9 cellular contexts compared by ENCODE assay signal in the genomic region with DNA sequence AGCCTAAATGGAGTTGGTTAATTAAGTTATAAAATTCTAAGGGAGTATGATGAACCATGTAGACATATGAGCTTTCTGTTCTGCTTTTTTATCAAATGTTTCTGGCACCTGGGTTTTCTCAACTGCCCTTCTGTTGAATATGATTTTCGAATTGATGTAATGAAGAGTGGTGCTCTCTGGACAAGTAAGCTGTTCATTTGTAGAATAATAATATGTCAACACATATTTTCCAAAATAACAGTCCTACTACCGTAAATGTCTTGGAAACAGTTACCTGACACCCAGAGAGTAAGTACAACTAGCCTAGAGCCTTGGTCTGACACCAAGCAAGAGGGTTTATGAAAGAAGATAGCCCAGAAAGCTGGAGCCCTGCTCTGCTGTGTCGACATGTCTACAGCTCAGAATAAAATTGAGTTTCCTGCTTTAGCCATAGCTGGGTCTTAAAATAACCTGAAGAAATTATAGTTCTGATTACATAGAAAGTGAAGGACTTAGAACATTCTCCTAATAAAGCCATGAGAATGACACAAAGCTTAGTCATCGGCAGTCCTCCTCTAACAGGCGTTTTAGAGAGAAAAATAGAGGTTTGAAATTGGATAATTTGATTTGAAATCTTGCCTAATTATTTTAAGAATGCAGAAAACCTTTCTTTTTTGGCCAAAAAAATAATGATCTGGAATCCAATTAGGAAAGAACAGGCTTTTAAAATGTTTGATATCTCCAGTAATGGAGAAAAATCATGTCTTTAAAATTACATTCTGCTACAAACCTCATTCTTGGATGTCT. TPM values are rescaled to one million over a fixed set of nuclear protein-coding genes. Genes with fewer than 3 reads are reported as not detected.
DNase-seq lines count a peak whose midpoint lies in the region; ATAC-seq and TF ChIP-seq lines count a peak whose summit lies in the region.
"Had no signal": no experiment of that assay in that cellular context is flagged by ENCODE, and none has a peak within 500 bp of the region (broad histone marks: within the 10 kb centered on the region; RNA-seq: fewer than 3 reads in every experiment).

No MANE protein-coding gene starts in this region.

- POLR2A ChIA-PET in PC-3 (lab: Charles Lee; ENCODE audit: unreplicated experiment) = interaction anchor here (0.7 to 1.3 kb wide), 2 partner anchors 12 to 130 kb away, joined by 4 to 8 read pairs; no protein-coding TSS in a partner anchor

- intact Hi-C loops in PC-3 (cut with micrococcal nuclease) = no loop called here

- no peaks in the 10 kb centered on the region for H3K79me2 ChIP-seq in PC-3 (ENCODE audit: low read length)

- H3K9me2 ChIP-seq in PC-3 (replicated peaks; ENCODE audit: low read length) = no peaks in the 10 kb centered on the region

- H3K9me3 ChIP-seq in PC-3 (ENCODE audit: low read length) = no peaks in the 10 kb centered on the region

- no peaks in the 10 kb centered on the region for H3K4me1 Mint-ChIP-seq in activated T-cell treated with anti-CD3 and anti-CD28 coated beads, Interleukin-2, amount 50 U/mL, for 4 hours (ENCODE audit: low read depth)

- in situ Hi-C loops in KBM-7 (cut with MboI; ENCODE audit: low pct_unique_long_range_greater_than_20kb, low sequenced_read_pairs) = no loop called here

- H3K4me3 ChIP-seq in PC-3 (ENCODE audit: low read length) = 0 out of 2 replicates have a peak overlapping the region, but pooled peaks have one; percentile 0

- H3K9me3 Mint-ChIP-seq in activated T-cell treated with anti-CD3 and anti-CD28 coated beads, Interleukin-2, amount 50 U/mL, for 4 hours = peaks cover 3% of the 10 kb centered on the region

- no peaks in the 10 kb centered on the region for H3K27me3 Mint-ChIP-seq in activated T-cell treated with anti-CD3 and anti-CD28 coated beads, Interleukin-2, amount 50 U/mL, for 4 hours (ENCODE audit: low read depth)

- 0 out of 2 replicates have a peak overlapping the region, but pooled peaks have one; percentile 8 for H2AFZ ChIP-seq in PC-3 (ENCODE audit: low read length)

- no peaks in the 10 kb centered on the region for H3F3A ChIP-seq in PC-3 (ENCODE audit: low read length, unreplicated experiment)

- peak; percentile 68 for DNase-seq in PC-3
- peak; percentile 66 for DNase-seq in myocyte (ENCODE audit: low read depth)
- DNase-seq in activated T-cell treated with anti-CD3 and anti-CD28 coated beads, Interleukin-2, amount 50 U/mL, for 4 hours = no peak
- no peak for DNase-seq in stimulated activated CD4-positive, alpha-beta T cell treated with anti-CD3 and anti-CD28 coated beads, Interleukin-2, amount 100 ng/mL, for 48 hours
- DNase-seq in activated T-cell treated with anti-CD3 and anti-CD28 coated beads, Interleukin-2, amount 50 U/mL, for 1 hour = no peak
- no peak for DNase-seq in KBM-7

- H3K36me3 ChIP-seq in PC-3 (ENCODE audit: low read depth, low read length) = no peaks in the 10 kb centered on the region

- H3K27ac ChIP-seq in PC-3 (ENCODE audit: low read length) = 0 out of 2 replicates have a peak overlapping the region, but pooled peaks have one; percentile 2
- H3K27ac ChIP-seq: VCaP had no signal

- BruUV-seq in PC-3 (replicated peaks; lab: Mats Ljungman, UMichigan) = no TSS peak

- H3K4me3 Mint-ChIP-seq in activated T-cell treated with anti-CD3 and anti-CD28 coated beads, Interleukin-2, amount 50 U/mL, for 4 hours = no peak overlapping the region

- no peaks in the 10 kb centered on the region for H3K36me3 Mint-ChIP-seq in activated T-cell treated with anti-CD3 and anti-CD28 coated beads, Interleukin-2, amount 50 U/mL, for 4 hours (ENCODE audit: insufficient read depth)

- ATAC-seq in GM18520 (IDR thresholded peaks at IDR 0.05; ENCODE audit: unreplicated experiment) = peak; percentile 36
- ATAC-seq in HG02763 (IDR thresholded peaks at IDR 0.05; ENCODE audit: unreplicated experiment) = peak; percentile 69
- ATAC-seq in PC-3 = peak; percentile 98
- ATAC-seq in activated T-cell treated with anti-CD3 and anti-CD28 coated beads, Interleukin-2, amount 50 U/mL, for 4 hours = no peak

- no peaks in the 10 kb centered on the region for H4K20me1 ChIP-seq in PC-3 (ENCODE audit: low read length)

- H3K4me1 ChIP-seq in PC-3 (ENCODE audit: insufficient read depth, low read length) = peaks cover 15% of the 10 kb centered on the region

- CTCF ChIA-PET in PC-3 (lab: Charles Lee) = interaction anchor here (0.5 to 1.2 kb wide), 4 partner anchors 33 to 163 kb away, joined by 3 to 5 read pairs (median 3); no protein-coding TSS in a partner anchor

- H3K4me2 ChIP-seq in PC-3 (ENCODE audit: low read length) = peak overlapping the region; percentile 57

- no peaks in the 10 kb centered on the region for H3K27me3 ChIP-seq in PC-3 (ENCODE audit: low read length)

- no peak overlapping the region for H3K9ac ChIP-seq in PC-3 (ENCODE audit: low read length)

- TF ChIP-seq CTCF in PC-3 (conservative IDR thresholded peaks at IDR 0.05; ENCODE audit: low read depth, low read length) = no peak

RNA-seq across cellular contexts. Expression of gene HDAC9, which starts 25.1 kb away (rescaled TPM):
- 6.8 and 7.8 TPM in 2 replicates for total RNA-seq in PC-3 (2014; rRNA removed)
- 21.0 and 136 TPM in 2 replicates for total RNA-seq in myocyte
- polyA plus RNA-seq in myocyte (2012) = 10.6 TPM
- 1 to 10 TPM in 1 of 3 donors, under 1 TPM in 2; 0.40 to 3.0 (median 0.74) TPM for total RNA-seq in activated T-cell treated with anti-CD3 and anti-CD28 coated beads, Interleukin-2, amount 50 U/mL, for 4 hours

Comparison
In these comparisons a context has a peak if more than half of its experiments do, and no peak if none do; other contexts are left out.
1. ATAC-seq: peak in GM18520 (single experiment), HG02763 (single experiment) and PC-3 (single experiment); none in activated T-cell treated with anti-CD3 and anti-CD28 coated beads, Interleukin-2, amount 50 U/mL, for 4 hours (0 of 2).
2. DNase-seq: peak in PC-3 (single experiment) and myocyte (single experiment); none in activated T-cell treated with anti-CD3 and anti-CD28 coated beads, Interleukin-2, amount 50 U/mL, for 4 hours (single experiment), stimulated activated CD4-positive, alpha-beta T cell treated with anti-CD3 and anti-CD28 coated beads, Interleukin-2, amount 100 ng/mL, for 48 hours (0 of 2), activated T-cell treated with anti-CD3 and anti-CD28 coated beads, Interleukin-2, amount 50 U/mL, for 1 hour (single experiment) and KBM-7 (single experiment).